ENCODE assay signal across 10 cellular contexts in genomic region chr12:92431146-92431545, GRCh38.
DNase-seq lines count a peak whose midpoint lies in the region; ATAC-seq, FAIRE-seq and TF ChIP-seq lines count a peak whose summit lies in the region.
"Had no signal": no experiment of that assay in that cellular context is flagged by ENCODE, and none has a peak within 500 bp of the region (broad histone marks: within the 10 kb centered on the region; RNA-seq: fewer than 3 reads in every experiment).

No MANE protein-coding gene starts in this region.

- ATAC-seq in GM18868 (IDR thresholded peaks at IDR 0.05; ENCODE audit: unreplicated experiment) = peak; percentile 60
- peak; percentile 55 for ATAC-seq in HG03139 (IDR thresholded peaks at IDR 0.05; ENCODE audit: unreplicated experiment)
- ATAC-seq in gastrocnemius medialis = no peak
- ATAC-seq in HepG2 = no peak

- FAIRE-seq in HepG2 (lab: Jason Lieb, UNC) = no peak

- H3K4me2 ChIP-seq in BLaER1 treated with 17β-estradiol and CSF1 and Interleukin-3, amounts not matched to agents 10 nM and 100 nM = peak overlapping the region; percentile 12 to 64 (median 32); a peak in 20 of 22 replicates
- no peak overlapping the region for H3K4me2 ChIP-seq in HepG2 (ENCODE audit: low read depth, low read length)

- no peak overlapping the region for H3K9ac ChIP-seq in BLaER1 treated with 17β-estradiol and CSF1 and Interleukin-3, amounts not matched to agents 10 nM and 100 nM
- no peak overlapping the region for H3K9ac ChIP-seq in HepG2 (ENCODE audit: insufficient read depth, low read depth, low read length)

- H3K9me3 ChIP-seq in BLaER1 treated with 17β-estradiol and CSF1 and Interleukin-3, amounts not matched to agents 10 nM and 100 nM (replicated peaks in 1 of 11) = peaks cover 15 to 59% (median 41%) of the 10 kb centered on the region in 11 experiments; a peak in 20 of 22 replicates
- no peaks in the 10 kb centered on the region for H3K9me3 ChIP-seq in breast epithelium
- no peaks in the 10 kb centered on the region for H3K9me3 ChIP-seq in gastrocnemius medialis
- no peaks in the 10 kb centered on the region for H3K9me3 ChIP-seq in HepG2 (ENCODE audit: low read length)
- H3K9me3 ChIP-seq: SJSA1 had no signal

- TF ChIP-seq CTCF in breast epithelium (IDR thresholded peaks at IDR 0.05) (no peak), gastrocnemius medialis (IDR thresholded peaks at IDR 0.05 in 4 of 5, conservative IDR thresholded peaks at IDR 0.05 in 1 of 5) (no peak), HepG2 (CRISPR knock-in tag; IDR thresholded peaks at IDR 0.05) (no peak)

- no peaks in the 10 kb centered on the region for H4K20me1 ChIP-seq in BLaER1 treated with 17β-estradiol and CSF1 and Interleukin-3, amounts not matched to agents 10 nM and 100 nM
- H4K20me1 ChIP-seq in HepG2 (ENCODE audit: insufficient read depth, low read length) = no peaks in the 10 kb centered on the region

- no peaks in the 10 kb centered on the region for H3K79me2 ChIP-seq in HepG2 (ENCODE audit: insufficient read depth, low read length)

- H3K27me3 ChIP-seq in BLaER1 treated with 17β-estradiol and CSF1 and Interleukin-3, amounts not matched to agents 10 nM and 100 nM = no peaks in the 10 kb centered on the region
- H3K27me3 ChIP-seq in breast epithelium (no peaks in the 10 kb centered on the region), gastrocnemius medialis (no peaks in the 10 kb centered on the region), HepG2 (ENCODE audit: control insufficient read depth in 1 of 2, insufficient read depth in 2 of 2, low read length in 2 of 2) (no peaks in the 10 kb centered on the region)
- H3K27me3 ChIP-seq: SJSA1 had no signal

- 39% methylated on average over 3 of the region's 5 CpGs for WGBS in HepG2 (ENCODE audit: low lambda C conversion rate)

- intact Hi-C loops in breast epithelium (cut with DNase I; ENCODE audit: low total_unique reads) (no loop called here), gastrocnemius medialis (cut with DNase I; ENCODE audit: low total_unique reads) (loop anchor here (10.0 kb wide), 1 partner anchor 124 kb away; no protein-coding TSS in a partner anchor), HepG2 (cut with micrococcal nuclease; ENCODE audit: unreplicated experiment) (no loop called here)

- H3K4me1 ChIP-seq in BLaER1 treated with 17β-estradiol and CSF1 and Interleukin-3, amounts not matched to agents 10 nM and 100 nM = peaks cover 22 to 47% (median 42%) of the 10 kb centered on the region in 10 experiments
- H3K4me1 ChIP-seq in breast epithelium (no peaks in the 10 kb centered on the region), gastrocnemius medialis (no peaks in the 10 kb centered on the region), HepG2 (ENCODE audit: insufficient read depth, low read length) (no peaks in the 10 kb centered on the region)
- H3K4me1 ChIP-seq: SJSA1 had no signal

- POLR2A ChIA-PET in HepG2 (lab: Yijun Ruan, JAX) = no interaction called here

- H3K4me3 ChIP-seq in BLaER1 treated with 17β-estradiol and CSF1 and Interleukin-3, amounts not matched to agents 10 nM and 100 nM = no peak overlapping the region
- H3K4me3 ChIP-seq in breast epithelium = no peak overlapping the region
- no peak overlapping the region for H3K4me3 ChIP-seq in gastrocnemius medialis
- no peak overlapping the region for H3K4me3 ChIP-seq in HepG2 (replicated peaks in 1 of 3; ENCODE audit: insufficient read depth in 1 of 3, low read depth in 2 of 3, low read length in 3 of 3)
- H3K4me3 ChIP-seq: SJSA1 had no signal

- H2AFZ ChIP-seq in HepG2 (ENCODE audit: low read length) = no peak overlapping the region

- CTCF ChIA-PET in HepG2 (lab: Yijun Ruan, JAX; ENCODE audit: low intra/inter-chr PET ratio, low total read pairs) = no interaction called here

- TF ChIP-seq EP300 in HepG2 (IDR thresholded peaks at IDR 0.05; ENCODE audit: low read depth in 2 of 2, low read length in 2 of 2) = no peak
- TF ChIP-seq EP300 in HepG2 (CRISPR knock-in tag; IDR thresholded peaks at IDR 0.05; ENCODE audit: borderline replicate concordance) = no peak

- no TSS peak for BruUV-seq in HepG2 (replicated peaks; lab: Mats Ljungman, UMichigan)

- H3K27ac ChIP-seq in BLaER1 treated with 17β-estradiol and CSF1 and Interleukin-3, amounts not matched to agents 10 nM and 100 nM = peak overlapping the region in 3 of 11 experiments; percentile 0 to 47 (median 20); a peak in 4 of 22 replicates
- H3K27ac ChIP-seq in breast epithelium = no peak overlapping the region
- H3K27ac ChIP-seq in gastrocnemius medialis = no peak overlapping the region
- H3K27ac ChIP-seq in HepG2 (ENCODE audit: extremely low read length, insufficient read depth, low read length) = no peak overlapping the region
- H3K27ac ChIP-seq: SJSA1 had no signal

- peak; percentile 35 for DNase-seq in activated T-cell treated with anti-CD3 and anti-CD28 coated beads, Interleukin-2, amount 50 U/mL, for 48 hours
- DNase-seq in breast epithelium (ENCODE audit: low spot score in 2 of 2) (no peak), gastrocnemius medialis (no peak), HepG2 (ENCODE audit: low spot score) (no peak), NCI-H1092 treated with DMSO at 0.1 percent for 48 hours (lab: John Stamatoyannopoulos, UW) (no peak)
- DNase-seq: amniotic stem cell had no signal

- H3K36me3 ChIP-seq in BLaER1 treated with 17β-estradiol and CSF1 and Interleukin-3, amounts not matched to agents 10 nM and 100 nM = peaks cover 0 to 4% (median 0%) of the 10 kb centered on the region in 11 experiments; a peak in 1 of 22 replicates
- H3K36me3 ChIP-seq in breast epithelium (no peaks in the 10 kb centered on the region), gastrocnemius medialis (no peaks in the 10 kb centered on the region), HepG2 (replicated peaks in 1 of 2; ENCODE audit: control insufficient read depth in 1 of 2, insufficient read depth in 2 of 2, low read length in 2 of 2) (no peaks in the 10 kb centered on the region)
- H3K36me3 ChIP-seq: SJSA1 had no signal

- in situ Hi-C loops in gastrocnemius medialis (cut with MboI; ENCODE audit: low sequenced_read_pairs in 4 of 4) = no loop called here
- in situ Hi-C loops in HepG2 (cut with HindIII; ENCODE audit: extremely low pct_ligation_motif_present, low pct_unique_long_range_greater_than_20kb) = no loop called here

- no peak for TF ChIP-seq RAD21 in HepG2 (CRISPR knock-in tag; IDR thresholded peaks at IDR 0.05)

- TF ChIP-seq POLR2A in breast epithelium (IDR thresholded peaks at IDR 0.05) (no peak), gastrocnemius medialis (IDR thresholded peaks at IDR 0.05) (no peak), HepG2 (IDR thresholded peaks at IDR 0.05; ENCODE audit: insufficient read depth in 1 of 2, low read depth in 2 of 2, low read length in 2 of 2) (no peak)

TF ChIP-seq in HepG2, 621 proteins besides CTCF, POLR2A, EP300 and RAD21:
- TF ChIP-seq NFIC (IDR thresholded peaks at IDR 0.05; ENCODE audit: low read length) = no peak
TF ChIP-seq in HepG2: peak in this region for 0.

Comparison
In these comparisons a context has a peak if more than half of its experiments do, and no peak if none do; other contexts are left out.
1. ATAC-seq: peak in GM18868 (single experiment) and HG03139 (single experiment); none in gastrocnemius medialis (0 of 2) and HepG2 (single experiment).
2. DNase-seq: peak in activated T-cell treated with anti-CD3 and anti-CD28 coated beads, Interleukin-2, amount 50 U/mL, for 48 hours (2 of 2); none in breast epithelium (0 of 2), gastrocnemius medialis (0 of 2), HepG2 (single experiment) and NCI-H1092 treated with DMSO at 0.1 percent for 48 hours (single experiment).